Comparison of ENCODE assay signal across 9 cellular contexts in genomic region chr18:46332956-46333355, GRCh38.
A peak's percentile ranks its signal among the peaks of the same experiment; 100 is the strongest.
DNase-seq lines count a peak whose midpoint lies in the region; ATAC-seq, FAIRE-seq and TF ChIP-seq lines count a peak whose summit lies in the region.
"Had no signal": no experiment of that assay in that cellular context is flagged by ENCODE, and none has a peak within 500 bp of the region (broad histone marks: within the 10 kb centered on the region; RNA-seq: fewer than 3 reads in every experiment).

No MANE protein-coding gene starts in this region.

- H3K27me3 ChIP-seq in endocrine pancreas (ENCODE audit: control insufficient read depth, insufficient read depth, low read length) (peaks cover 3% of the 10 kb centered on the region), neural cell (ENCODE audit: insufficient read depth, low read depth, low read length) (no peaks in the 10 kb centered on the region)

- TF ChIP-seq CTCF in neural cell (IDR thresholded peaks at IDR 0.05; ENCODE audit: poor library complexity, severe bottlenecking), result no peak

- H3K4me3 ChIP-seq in endocrine pancreas (ENCODE audit: control insufficient read depth, insufficient read depth, low read length) (peak overlapping the region; percentile 46), neural cell (ENCODE audit: low read length) (peak overlapping the region; percentile 72)

- peak overlapping the region; percentile 89 for H3K27ac ChIP-seq in neural cell (ENCODE audit: low read length)

- no peaks in the 10 kb centered on the region for H3K9me2 ChIP-seq in neural cell (ENCODE audit: insufficient read depth, low read length)

- DNase-seq in COLO668 (lab: John Stamatoyannopoulos, UW; ENCODE audit: unreplicated experiment), result peak; percentile 36
- DNase-seq in NCI-H146 (lab: John Stamatoyannopoulos, UW), result peak; percentile 73
- DNase-seq in LoVo (ENCODE audit: low spot score), result no peak
- no peak for DNase-seq in urothelium cell line (ENCODE audit: low spot score)
- DNase-seq in NCI-H1436 treated with DMSO at 0.1 percent for 48 hours (lab: John Stamatoyannopoulos, UW), result no peak
- DNase-seq: T1000 had no signal

- no peak for FAIRE-seq in urothelium cell line (lab: Jason Lieb, UNC)

- H3K36me3 ChIP-seq in endocrine pancreas (ENCODE audit: control insufficient read depth, insufficient read depth, low read length) (no peaks in the 10 kb centered on the region), neural cell (ENCODE audit: insufficient read depth, low read length) (no peaks in the 10 kb centered on the region)

- no peak for TF ChIP-seq RAD21 in neural cell (conservative IDR thresholded peaks at IDR 0.05)

- H3K9ac ChIP-seq in endocrine pancreas (ENCODE audit: control insufficient read depth, insufficient read depth, low read length), result no peak overlapping the region
- H3K9ac ChIP-seq in neural cell (ENCODE audit: low read length), result peak overlapping the region; percentile 97

- no peak for TF ChIP-seq EP300 in neural cell (conservative IDR thresholded peaks at IDR 0.05; ENCODE audit: poor library complexity, severe bottlenecking)

- no peaks in the 10 kb centered on the region for H4K20me1 ChIP-seq in neural cell (ENCODE audit: insufficient read depth)

- peak overlapping the region; percentile 7 for H2AFZ ChIP-seq in neural cell (ENCODE audit: low read depth, low read length)

- H3K9me3 ChIP-seq in endocrine pancreas (ENCODE audit: control insufficient read depth, low read length) (no peaks in the 10 kb centered on the region), neural cell (ENCODE audit: low read length) (no peaks in the 10 kb centered on the region)

- H3F3A ChIP-seq in neural cell (ENCODE audit: insufficient read depth, low read length, poor library complexity, severe bottlenecking), result peaks cover 4% of the 10 kb centered on the region

- ATAC-seq in HG03139 (IDR thresholded peaks at IDR 0.05; ENCODE audit: unreplicated experiment), result no peak

- H3K4me1 ChIP-seq in endocrine pancreas (ENCODE audit: control insufficient read depth, insufficient read depth, low read length), result no peaks in the 10 kb centered on the region

- peaks cover 49% of the 10 kb centered on the region for H3K79me2 ChIP-seq in neural cell (replicated peaks; ENCODE audit: insufficient read depth, low read length)

- H3K4me2 ChIP-seq in neural cell (ENCODE audit: low read length), result peak overlapping the region; percentile 79

TF ChIP-seq in neural cell, 6 proteins besides CTCF, POLR2A, EP300 and RAD21:
- TF ChIP-seq EZH2 (IDR thresholded peaks at IDR 0.05; ENCODE audit: borderline replicate concordance, insufficient read depth, low read length, poor library complexity, severe bottlenecking), result no peak
- no peak for TF ChIP-seq TAF1 (IDR thresholded peaks at IDR 0.05; ENCODE audit: low read depth)
- no peak for TF ChIP-seq MXI1 (conservative IDR thresholded peaks at IDR 0.05; ENCODE audit: poor library complexity, severe bottlenecking)
- no peak for TF ChIP-seq POLR2AphosphoS5 (IDR thresholded peaks at IDR 0.05)
- no peak for TF ChIP-seq REST (IDR thresholded peaks at IDR 0.05; ENCODE audit: borderline replicate concordance)
- no peak for TF ChIP-seq SMC3 (conservative IDR thresholded peaks at IDR 0.05; ENCODE audit: poor library complexity)

Comparison
In these comparisons a context has a peak if more than half of its experiments do, and no peak if none do; other contexts are left out.
1. DNase-seq: peak in COLO668 (single experiment) and NCI-H146 (single experiment); none in LoVo (single experiment), urothelium cell line (single experiment) and NCI-H1436 treated with DMSO at 0.1 percent for 48 hours (single experiment).